In the genomic region with DNA sequence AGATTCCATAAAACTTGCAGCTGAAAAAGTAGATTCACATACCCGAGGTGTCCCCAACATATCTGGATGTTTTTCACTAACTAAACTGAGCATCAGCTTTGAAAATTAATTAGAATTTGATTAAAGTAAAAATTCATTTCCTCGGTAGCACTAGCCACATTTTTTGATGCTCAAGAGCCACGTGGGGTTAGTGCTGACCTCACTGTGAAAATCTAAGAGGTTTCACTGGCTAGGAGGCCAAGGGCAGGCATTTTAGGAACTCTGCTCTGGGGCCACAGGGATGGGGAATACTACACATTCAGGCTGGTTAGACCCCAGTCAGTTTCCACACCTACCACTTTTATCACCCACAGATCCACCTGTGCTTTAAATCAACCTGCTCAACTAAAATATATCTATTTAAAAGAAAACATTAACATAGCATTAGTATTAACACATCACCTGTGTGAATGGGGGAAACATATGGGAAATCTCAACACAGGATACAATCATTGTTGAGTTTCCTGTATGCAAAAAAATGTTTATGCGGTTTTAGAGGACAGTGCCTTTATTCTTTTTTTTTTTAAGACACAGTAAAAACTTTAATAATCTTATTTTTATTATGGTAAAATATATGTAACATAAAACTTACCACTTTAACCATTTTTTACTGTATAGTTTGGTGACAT, we compare ENCODE assay signal across 19 cellular contexts. TPM values are rescaled to one million over a fixed set of nuclear protein-coding genes. Genes with fewer than 3 reads are reported as not detected.
DNase-seq lines count a peak whose midpoint lies in the region; TF ChIP-seq lines count a peak whose summit lies in the region.
"Had no signal": no experiment of that assay in that cellular context is flagged by ENCODE, and none has a peak within 500 bp of the region (broad histone marks: within the 10 kb centered on the region; RNA-seq: fewer than 3 reads in every experiment).

No MANE protein-coding gene starts in this region.

- no peaks in the 10 kb centered on the region for H3K9me2 ChIP-seq in DOHH2 (replicated peaks; ENCODE audit: control insufficient read depth, low read length)

- peak; percentile 53 for DNase-seq in NAMALWA (ENCODE audit: low spot score)
- no peak for DNase-seq in chondrocyte (ENCODE audit: low spot score)
- DNase-seq in posterior vena cava (ENCODE audit: low spot score), result peak; percentile 22
- no peak for DNase-seq in DMS153 (lab: John Stamatoyannopoulos, UW)
- DNase-seq in adrenal gland, result no peak
- no peak for DNase-seq in NCI-H1436 (lab: John Stamatoyannopoulos, UW)
- DNase-seq: amygdala, DMS53, GM23248, heart left ventricle, lower lobe of right lung, NCI-H187 treated with DMSO at 0.1 percent for 48 hours, posterior cingulate gyrus, SHP77 treated with DMSO at 0.1 percent for 48 hours had no signal

- H3K27ac ChIP-seq in DOHH2 (ENCODE audit: low read depth, low read length), result peak overlapping the region; percentile 88
- H3K27ac ChIP-seq in adrenal gland, result no peak overlapping the region
- H3K27ac ChIP-seq: lower lobe of right lung had no signal

- H3K9me3 ChIP-seq in DOHH2 (ENCODE audit: control insufficient read depth, insufficient read depth, low read length) (no peaks in the 10 kb centered on the region), adrenal gland (replicated peaks in 1 of 3) (no peaks in the 10 kb centered on the region)
- H3K9me3 ChIP-seq: heart left ventricle, lower lobe of right lung had no signal

- H4K20me1 ChIP-seq in DOHH2 (ENCODE audit: control insufficient read depth, insufficient read depth, low read depth, low read length), result peaks cover 68% of the 10 kb centered on the region

- intact Hi-C loops in posterior vena cava (cut with DNase I) (no loop called here), adrenal gland (cut with DNase I) (no loop called here)

- no peak for TF ChIP-seq POLR2A in adrenal gland (IDR thresholded peaks at IDR 0.05)

- no peaks in the 10 kb centered on the region for H3K9me3 Mint-ChIP-seq in chondrocyte (ENCODE audit: low read depth)
- H3K9me3 Mint-ChIP-seq: T-helper 1 cell treated with Interleukin-12 subunit alpha and Interleukin-12 subunit beta and Interleukin-4 antibody, amounts not matched to agents 30 μg/mL and 1 μg/mL, for 36 hours; WTC11 had no signal

- peaks cover 95% of the 10 kb centered on the region for H3K4me1 ChIP-seq in DOHH2 (ENCODE audit: control insufficient read depth, low read length)
- H3K4me1 ChIP-seq in adrenal gland (replicated peaks in 1 of 2), result peaks cover 34 to 100% of the 10 kb centered on the region in 2 donors

- H3F3A ChIP-seq in DOHH2 (ENCODE audit: control insufficient read depth, insufficient read depth), result peaks cover 27% of the 10 kb centered on the region

- no peaks in the 10 kb centered on the region for H3K27me3 Mint-ChIP-seq in chondrocyte (ENCODE audit: low read depth)

- no peaks in the 10 kb centered on the region for H3K27me3 ChIP-seq in DOHH2 (ENCODE audit: control insufficient read depth, low read length)
- no peaks in the 10 kb centered on the region for H3K27me3 ChIP-seq in adrenal gland
- H3K27me3 ChIP-seq: heart left ventricle had no signal

- TF ChIP-seq CTCF in DOHH2 (IDR thresholded peaks at IDR 0.05; ENCODE audit: low read depth, low read length, poor library complexity, severe bottlenecking), result no peak
- TF ChIP-seq CTCF in chondrocyte (IDR thresholded peaks at IDR 0.05), result no peak
- no peak for TF ChIP-seq CTCF in adrenal gland (IDR thresholded peaks at IDR 0.05)

- peaks cover 98% of the 10 kb centered on the region for H3K79me2 ChIP-seq in DOHH2 (ENCODE audit: control insufficient read depth, low read length)

- H3K36me3 Mint-ChIP-seq in chondrocyte (ENCODE audit: low read depth), result no peaks in the 10 kb centered on the region
- H3K36me3 Mint-ChIP-seq: WTC11 had no signal

- H3K4me2 ChIP-seq in DOHH2 (ENCODE audit: low read length), result peak overlapping the region; percentile 70

- no peak overlapping the region for H3K4me3 Mint-ChIP-seq in chondrocyte (ENCODE audit: unreplicated experiment)
- H3K4me3 Mint-ChIP-seq: WTC11 had no signal

- H3K36me3 ChIP-seq in DOHH2 (ENCODE audit: control insufficient read depth, low read length) (no peaks in the 10 kb centered on the region), adrenal gland (replicated peaks in 1 of 2) (no peaks in the 10 kb centered on the region)
- H3K36me3 ChIP-seq: heart left ventricle, lower lobe of right lung had no signal

- H3K27ac Mint-ChIP-seq in chondrocyte (ENCODE audit: unreplicated experiment), result peak overlapping the region; percentile 41

- peak overlapping the region; percentile 59 for H3K4me3 ChIP-seq in DOHH2 (ENCODE audit: low read length)
- no peak overlapping the region for H3K4me3 ChIP-seq in adrenal gland
- H3K4me3 ChIP-seq: GM23248, heart left ventricle, lower lobe of right lung had no signal

- WGBS in adrenal gland, 4 donors, result 35 to 40% (median 37%) methylated on average over 4 of the region's 4 CpGs

- peaks cover 94% of the 10 kb centered on the region for H3K4me1 Mint-ChIP-seq in chondrocyte (ENCODE audit: low read depth)

RNA-seq across cellular contexts. Expression of gene BRD4, which starts 45.5 kb away (rescaled TPM):
- total RNA-seq in chondrocyte, result 83.8 to 108 TPM (median 104 TPM) in 3 replicates
- total RNA-seq in posterior vena cava, result 10 to 100 TPM; 77.5 to 89.6 TPM
- total RNA-seq in adrenal gland, result 100 to 1,000 TPM in 2 of 8 donors, 10 to 100 TPM in 6; 28.0 to 109 (median 55.2) TPM
- 10 to 100 TPM; 24.5 to 58.6 (median 26.7) TPM for polyA plus RNA-seq in adrenal gland

RNA-seq across cellular contexts. Expression of gene EPHX3, which starts 54.6 kb away (rescaled TPM):
- total RNA-seq in chondrocyte, result 0.15 to 0.38 TPM in 2 of 3 replicates, not detected in the other
- under 1 TPM; 0.48 to 0.51 TPM for total RNA-seq in posterior vena cava
- 1 to 10 TPM in 1 of 8 donors, under 1 TPM in 5, not detected in 2; 0.43 to 7.5 (median 0.62) TPM for total RNA-seq in adrenal gland
- under 1 TPM; 0.24 to 0.44 (median 0.31) TPM for polyA plus RNA-seq in adrenal gland
- total RNA-seq: GM23248, M059J, myocyte had no signal
- polyA plus RNA-seq: GM23248 had no signal

Comparison
In these comparisons a context has a peak if more than half of its experiments do, and no peak if none do; other contexts are left out.
1. DNase-seq: peak in NAMALWA (single experiment) and posterior vena cava (single experiment); none in chondrocyte (single experiment), DMS153 (single experiment), adrenal gland (0 of 7) and NCI-H1436 (single experiment).